In the genomic region with DNA sequence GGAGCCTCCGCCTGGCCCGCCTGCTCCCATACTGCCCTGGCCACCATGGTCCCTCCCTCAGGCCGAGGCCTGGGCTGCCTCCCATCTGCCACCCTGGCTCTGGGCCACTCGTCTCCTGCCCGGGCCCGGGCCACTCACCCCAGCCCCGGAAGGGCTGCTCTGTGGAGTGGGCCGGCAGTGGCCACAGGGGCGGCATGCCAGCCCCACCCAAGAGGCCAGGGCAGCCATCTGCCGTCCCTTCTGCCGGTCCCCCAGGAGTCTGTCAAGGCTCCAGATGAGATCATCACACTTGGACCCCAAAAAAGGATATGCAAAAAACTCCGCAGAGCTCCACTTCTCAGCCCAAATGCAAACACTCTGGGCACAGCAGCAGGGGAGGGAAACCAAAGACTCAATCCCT, we compare ENCODE assay signal across 11 cellular contexts. TPM values are rescaled to one million over a fixed set of nuclear protein-coding genes. Genes with fewer than 3 reads are reported as not detected.
DNase-seq lines count a peak whose midpoint lies in the region; ATAC-seq and TF ChIP-seq lines count a peak whose summit lies in the region.
"Had no signal": no experiment of that assay in that cellular context is flagged by ENCODE, and none has a peak within 500 bp of the region (broad histone marks: within the 10 kb centered on the region; RNA-seq: fewer than 3 reads in every experiment).

No MANE protein-coding gene starts in this region.

- H3K27me3 ChIP-seq in esophagus muscularis mucosa, result no peaks in the 10 kb centered on the region

- CTCF ChIA-PET in activated CD8-positive, alpha-beta T cell treated with anti-CD3 and anti-CD28 coated beads, Interleukin-2, amount 10 ng/mL, durations not matched to agents 7 days and 5 days (lab: Charles Lee), result interaction anchor here (1.0 to 1.3 kb wide), 3 partner anchors 11 to 44 kb away, joined by 3 to 4 read pairs (median 3); a partner anchor contains a TSS

- H3K27ac Mint-ChIP-seq in activated CD8-positive, alpha-beta T cell treated with anti-CD3 and anti-CD28 coated beads, Interleukin-2, amount 10 ng/mL, durations not matched to agents 7 days and 5 days, result no peak overlapping the region
- H3K27ac Mint-ChIP-seq: activated T-cell treated with anti-CD3 and anti-CD28 coated beads, Interleukin-2, amount 50 U/mL, for 24 hours had no signal

- peak; percentile 32 for DNase-seq in AG08395 (ENCODE audit: low spot score)
- DNase-seq in esophagus muscularis mucosa (ENCODE audit: extremely low spot score), result no peak
- peak; percentile 27 for DNase-seq in occipital lobe (lab: John Stamatoyannopoulos, UW)
- no peak for DNase-seq in D341Med (ENCODE audit: low spot score)
- DNase-seq in ecto neural progenitor cell (ENCODE audit: low spot score), result no peak
- DNase-seq in NCI-H510A (lab: John Stamatoyannopoulos, UW), result no peak
- DNase-seq in activated CD8-positive, alpha-beta T cell treated with anti-CD3 and anti-CD28 coated beads, Interleukin-2, amount 10 ng/mL, durations not matched to agents 7 days and 5 days, result no peak
- DNase-seq: activated T-cell treated with anti-CD3 and anti-CD28 coated beads, Interleukin-2, amount 50 U/mL, for 24 hours; NCI-H187 had no signal

- no peak overlapping the region for H3K4me3 Mint-ChIP-seq in activated CD8-positive, alpha-beta T cell treated with anti-CD3 and anti-CD28 coated beads, Interleukin-2, amount 10 ng/mL, durations not matched to agents 7 days and 5 days
- H3K4me3 Mint-ChIP-seq: activated T-cell treated with anti-CD3 and anti-CD28 coated beads, Interleukin-2, amount 50 U/mL, for 24 hours had no signal

- H3K36me3 Mint-ChIP-seq in activated CD8-positive, alpha-beta T cell treated with anti-CD3 and anti-CD28 coated beads, Interleukin-2, amount 10 ng/mL, durations not matched to agents 7 days and 5 days (ENCODE audit: low read depth), result no peaks in the 10 kb centered on the region

- intact Hi-C loops in esophagus muscularis mucosa (cut with DNase I), result no loop called here

- POLR2A ChIA-PET in activated CD8-positive, alpha-beta T cell treated with anti-CD3 and anti-CD28 coated beads, Interleukin-2, amount 10 ng/mL, durations not matched to agents 7 days and 5 days (lab: Charles Lee), result no interaction called here

- H3K36me3 ChIP-seq in esophagus muscularis mucosa, result peaks cover 0 to 3% (median 0%) of the 10 kb centered on the region in 4 donors

- H3K4me1 Mint-ChIP-seq in activated CD8-positive, alpha-beta T cell treated with anti-CD3 and anti-CD28 coated beads, Interleukin-2, amount 10 ng/mL, durations not matched to agents 7 days and 5 days (ENCODE audit: low read depth), result peaks cover 14% of the 10 kb centered on the region

- no peaks in the 10 kb centered on the region for H3K9me3 Mint-ChIP-seq in activated CD8-positive, alpha-beta T cell treated with anti-CD3 and anti-CD28 coated beads, Interleukin-2, amount 10 ng/mL, durations not matched to agents 7 days and 5 days (ENCODE audit: insufficient read depth)
- H3K9me3 Mint-ChIP-seq: activated T-cell treated with anti-CD3 and anti-CD28 coated beads, Interleukin-2, amount 50 U/mL, for 24 hours had no signal

- TF ChIP-seq POLR2A in esophagus muscularis mucosa (IDR thresholded peaks at IDR 0.05; ENCODE audit: low read depth), result no peak

- H3K9me3 ChIP-seq in esophagus muscularis mucosa, result peaks cover 0 to 2% (median 0%) of the 10 kb centered on the region in 4 donors

- H3K4me1 ChIP-seq in esophagus muscularis mucosa, result peaks cover 77 to 95% (median 92%) of the 10 kb centered on the region in 4 donors

- H3K27ac ChIP-seq in esophagus muscularis mucosa (replicated peaks in 1 of 4), result peak overlapping the region; percentile 90 to 96 (median 95)

- H3K27me3 Mint-ChIP-seq in activated CD8-positive, alpha-beta T cell treated with anti-CD3 and anti-CD28 coated beads, Interleukin-2, amount 10 ng/mL, durations not matched to agents 7 days and 5 days (ENCODE audit: low read depth), result no peaks in the 10 kb centered on the region
- H3K27me3 Mint-ChIP-seq: activated T-cell treated with anti-CD3 and anti-CD28 coated beads, Interleukin-2, amount 50 U/mL, for 24 hours had no signal

- peak overlapping the region; percentile 22 to 38 (median 34) for H3K4me3 ChIP-seq in esophagus muscularis mucosa
- H3K4me3 ChIP-seq: A549 had no signal

- peak; percentile 44 for ATAC-seq in HG03432 (IDR thresholded peaks at IDR 0.05; ENCODE audit: unreplicated experiment)
- ATAC-seq in activated CD8-positive, alpha-beta T cell treated with anti-CD3 and anti-CD28 coated beads, Interleukin-2, amount 10 ng/mL, durations not matched to agents 7 days and 5 days, result no peak
- ATAC-seq: A549 had no signal

- TF ChIP-seq EP300 in esophagus muscularis mucosa (IDR thresholded peaks at IDR 0.05), result no peak

- no peak for TF ChIP-seq CTCF in esophagus muscularis mucosa (IDR thresholded peaks at IDR 0.05)

- WGBS in esophagus muscularis mucosa, result 41% methylated on average over 2 of the region's 12 CpGs

RNA-seq across cellular contexts. Expression of gene TLDC2, which starts 23.8 kb away (rescaled TPM):
- under 1 TPM in 3 of 4 donors, not detected in 1; 0.34 to 0.66 (median 0.42) TPM for total RNA-seq in esophagus muscularis mucosa
- total RNA-seq in occipital lobe, result 0.31 TPM
- total RNA-seq in activated CD8-positive, alpha-beta T cell treated with anti-CD3 and anti-CD28 coated beads, Interleukin-2, amount 10 ng/mL, durations not matched to agents 7 days and 5 days, result not detected

Comparison
In these comparisons a context has a peak if more than half of its experiments do, and no peak if none do; other contexts are left out.
1. DNase-seq: peak in AG08395 (single experiment) and occipital lobe (single experiment); none in esophagus muscularis mucosa (single experiment), D341Med (single experiment), ecto neural progenitor cell (single experiment), NCI-H510A (single experiment) and activated CD8-positive, alpha-beta T cell treated with anti-CD3 and anti-CD28 coated beads, Interleukin-2, amount 10 ng/mL, durations not matched to agents 7 days and 5 days (single experiment).